Comparison of ENCODE assay signal across 7 cellular contexts in the genomic region with DNA sequence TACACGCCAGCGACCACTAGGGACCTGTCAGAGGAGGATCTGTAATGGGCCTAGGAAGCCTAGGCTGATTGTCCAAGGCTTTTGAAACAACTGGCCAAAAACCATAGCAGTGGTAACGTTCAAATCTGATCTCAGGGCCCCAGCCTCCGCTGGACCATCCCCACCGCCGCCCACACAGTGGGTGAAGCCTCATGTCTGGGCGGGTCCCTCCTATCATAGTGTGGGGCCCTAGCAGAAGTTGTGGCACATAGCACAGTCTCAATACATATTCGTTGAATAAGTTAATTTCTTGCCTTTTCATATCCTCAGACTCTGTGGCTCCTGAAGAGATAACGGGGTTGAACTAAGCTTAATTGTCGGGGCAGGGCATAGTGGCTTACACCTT. TPM values are rescaled to one million over a fixed set of nuclear protein-coding genes. Genes with fewer than 3 reads are reported as not detected.
DNase-seq lines count a peak whose midpoint lies in the region; ATAC-seq, FAIRE-seq and TF ChIP-seq lines count a peak whose summit lies in the region.

No MANE protein-coding gene starts in this region.

- H2AFZ ChIP-seq in OCI-LY3 (ENCODE audit: low read depth, low read length) (no peak overlapping the region), neural cell (ENCODE audit: low read depth, low read length) (peak overlapping the region; percentile 41)

- no peak for TF ChIP-seq EP300 in neural cell (conservative IDR thresholded peaks at IDR 0.05; ENCODE audit: poor library complexity, severe bottlenecking)

- H3F3A ChIP-seq in neural cell (ENCODE audit: insufficient read depth, low read length, poor library complexity, severe bottlenecking): no peaks in the 10 kb centered on the region

- no peak for DNase-seq in effector memory CD4-positive, alpha-beta T cell
- no peak for DNase-seq in urothelium cell line (ENCODE audit: low spot score)
- DNase-seq in omental fat pad (ENCODE audit: low spot score): no peak

- peaks cover 22% of the 10 kb centered on the region for H3K79me2 ChIP-seq in OCI-LY3 (ENCODE audit: low read length)
- no peaks in the 10 kb centered on the region for H3K79me2 ChIP-seq in neural cell (replicated peaks; ENCODE audit: insufficient read depth, low read length)

- H4K20me1 ChIP-seq in OCI-LY3 (ENCODE audit: insufficient read depth, low read length) (no peaks in the 10 kb centered on the region), neural cell (ENCODE audit: insufficient read depth) (no peaks in the 10 kb centered on the region)

- H3K36me3 ChIP-seq in OCI-LY3 (replicated peaks; ENCODE audit: low read depth, low read length) (no peaks in the 10 kb centered on the region), neural cell (ENCODE audit: insufficient read depth, low read length) (no peaks in the 10 kb centered on the region)
- peaks cover 12% of the 10 kb centered on the region for H3K36me3 ChIP-seq in effector memory CD4-positive, alpha-beta T cell (ENCODE audit: control insufficient read depth, insufficient read depth, low read length)

- H3K4me3 ChIP-seq in OCI-LY3 (ENCODE audit: low read length): peak overlapping the region; percentile 95
- peak overlapping the region; percentile 96 for H3K4me3 ChIP-seq in effector memory CD4-positive, alpha-beta T cell (ENCODE audit: insufficient read depth, low read depth, low read length, poor library complexity, severe bottlenecking)
- peak overlapping the region; percentile 94 for H3K4me3 ChIP-seq in neural cell (ENCODE audit: low read length)

- TF ChIP-seq CTCF in OCI-LY3 (IDR thresholded peaks at IDR 0.05; ENCODE audit: low read depth, low read length) (peak; percentile 52), neural cell (IDR thresholded peaks at IDR 0.05; ENCODE audit: poor library complexity, severe bottlenecking) (peak; percentile 85), omental fat pad (IDR thresholded peaks at IDR 0.05) (no peak)

- TF ChIP-seq RAD21 in neural cell (conservative IDR thresholded peaks at IDR 0.05): peak; percentile 83

- ATAC-seq in GM19468 (IDR thresholded peaks at IDR 0.05; ENCODE audit: extremely low read depth, unreplicated experiment) (peak; percentile 57), GM21717 (IDR thresholded peaks at IDR 0.05; ENCODE audit: unreplicated experiment) (no peak), omental fat pad (ENCODE audit: low FRiP score) (no peak)

- peaks cover 42% of the 10 kb centered on the region for H3K4me1 ChIP-seq in OCI-LY3 (ENCODE audit: low read length)
- H3K4me1 ChIP-seq in effector memory CD4-positive, alpha-beta T cell (ENCODE audit: control insufficient read depth, insufficient read depth, low read length, poor library complexity, severe bottlenecking): peaks cover 24% of the 10 kb centered on the region

- H3K9me3 ChIP-seq in OCI-LY3 (ENCODE audit: insufficient read depth, low read length) (no peaks in the 10 kb centered on the region), neural cell (ENCODE audit: low read length) (no peaks in the 10 kb centered on the region)
- H3K9me3 ChIP-seq in effector memory CD4-positive, alpha-beta T cell (ENCODE audit: control insufficient read depth, low read length): no peaks in the 10 kb centered on the region

- H3K4me2 ChIP-seq in OCI-LY3 (ENCODE audit: low read length): peak overlapping the region; percentile 98
- H3K4me2 ChIP-seq in neural cell (ENCODE audit: low read length): peak overlapping the region; percentile 98

- H3K27me3 ChIP-seq in OCI-LY3 (ENCODE audit: low read depth, low read length) (no peaks in the 10 kb centered on the region), neural cell (ENCODE audit: insufficient read depth, low read depth, low read length) (peaks cover 7% of the 10 kb centered on the region)
- H3K27me3 ChIP-seq in effector memory CD4-positive, alpha-beta T cell (replicated peaks; ENCODE audit: control insufficient read depth, insufficient read depth, low read length, poor library complexity, severe bottlenecking): peaks cover 4% of the 10 kb centered on the region

- peak overlapping the region; percentile 50 for H3K27ac ChIP-seq in OCI-LY3 (ENCODE audit: low read length)
- peak overlapping the region; percentile 67 for H3K27ac ChIP-seq in effector memory CD4-positive, alpha-beta T cell (ENCODE audit: insufficient read depth, low read length, poor library complexity, severe bottlenecking)
- peak overlapping the region; percentile 76 for H3K27ac ChIP-seq in neural cell (ENCODE audit: low read length)

- H3K9ac ChIP-seq in OCI-LY3 (ENCODE audit: low read length): peak overlapping the region; percentile 80
- peak overlapping the region; percentile 85 for H3K9ac ChIP-seq in neural cell (ENCODE audit: low read length)

- FAIRE-seq in urothelium cell line (lab: Jason Lieb, UNC): no peak

- H3K9me2 ChIP-seq in neural cell (ENCODE audit: insufficient read depth, low read length): no peaks in the 10 kb centered on the region

TF ChIP-seq in neural cell, 6 proteins besides CTCF, POLR2A, EP300 and RAD21:
- TF ChIP-seq SMC3 (conservative IDR thresholded peaks at IDR 0.05; ENCODE audit: poor library complexity) (peak; percentile 80), EZH2 (IDR thresholded peaks at IDR 0.05; ENCODE audit: borderline replicate concordance, insufficient read depth, low read length, poor library complexity, severe bottlenecking) (no peak)

RNA-seq across cellular contexts. Expression of a gene that starts 0.8 kb away (rescaled TPM):
- polyA plus RNA-seq in neural cell: 42.1 and 44.8 TPM in 2 replicates
- polyA minus RNA-seq in neural cell: 22.6 and 28.5 TPM in 2 replicates
- total RNA-seq in omental fat pad: 10 to 100 TPM; 36.8 to 53.1 (median 37.6) TPM

RNA-seq across cellular contexts. Expression of a gene that starts 5.6 kb away (rescaled TPM):
- polyA plus RNA-seq in neural cell: 6.6 and 8.1 TPM in 2 replicates
- polyA minus RNA-seq in neural cell: 11.9 TPM in 2 replicates
- 1 to 10 TPM; 4.5 to 5.2 (median 4.6) TPM for total RNA-seq in omental fat pad

RNA-seq across cellular contexts. Expression of a gene that starts 11.1 kb away (rescaled TPM):
- polyA plus RNA-seq in neural cell: 48.6 and 54.4 TPM in 2 replicates
- 28.4 and 31.9 TPM in 2 replicates for polyA minus RNA-seq in neural cell
- total RNA-seq in omental fat pad: 10 to 100 TPM; 21.1 to 30.4 (median 26.2) TPM

RNA-seq across cellular contexts. Expression of a gene that starts 24.1 kb away (rescaled TPM):
- 1.7 and 2.8 TPM in 2 replicates for polyA plus RNA-seq in neural cell
- polyA minus RNA-seq in neural cell: 3.8 and 6.1 TPM in 2 replicates
- 10 to 100 TPM in 3 of 4 donors, 1 to 10 TPM in 1; 9.9 to 63.8 (median 37.3) TPM for total RNA-seq in omental fat pad

Comparison
In these comparisons a context has a peak if more than half of its experiments do, and no peak if none do; other contexts are left out.
1. CTCF ChIP-seq: peak in OCI-LY3 (single experiment) and neural cell (single experiment); none in omental fat pad (0 of 3).
2. Peak in every context shown above with its lines, with median percentiles within 50 percentile points of each other: H3K27ac ChIP-seq and H3K4me3 ChIP-seq.